10 cellular contexts compared by ENCODE assay signal in the genomic region with DNA sequence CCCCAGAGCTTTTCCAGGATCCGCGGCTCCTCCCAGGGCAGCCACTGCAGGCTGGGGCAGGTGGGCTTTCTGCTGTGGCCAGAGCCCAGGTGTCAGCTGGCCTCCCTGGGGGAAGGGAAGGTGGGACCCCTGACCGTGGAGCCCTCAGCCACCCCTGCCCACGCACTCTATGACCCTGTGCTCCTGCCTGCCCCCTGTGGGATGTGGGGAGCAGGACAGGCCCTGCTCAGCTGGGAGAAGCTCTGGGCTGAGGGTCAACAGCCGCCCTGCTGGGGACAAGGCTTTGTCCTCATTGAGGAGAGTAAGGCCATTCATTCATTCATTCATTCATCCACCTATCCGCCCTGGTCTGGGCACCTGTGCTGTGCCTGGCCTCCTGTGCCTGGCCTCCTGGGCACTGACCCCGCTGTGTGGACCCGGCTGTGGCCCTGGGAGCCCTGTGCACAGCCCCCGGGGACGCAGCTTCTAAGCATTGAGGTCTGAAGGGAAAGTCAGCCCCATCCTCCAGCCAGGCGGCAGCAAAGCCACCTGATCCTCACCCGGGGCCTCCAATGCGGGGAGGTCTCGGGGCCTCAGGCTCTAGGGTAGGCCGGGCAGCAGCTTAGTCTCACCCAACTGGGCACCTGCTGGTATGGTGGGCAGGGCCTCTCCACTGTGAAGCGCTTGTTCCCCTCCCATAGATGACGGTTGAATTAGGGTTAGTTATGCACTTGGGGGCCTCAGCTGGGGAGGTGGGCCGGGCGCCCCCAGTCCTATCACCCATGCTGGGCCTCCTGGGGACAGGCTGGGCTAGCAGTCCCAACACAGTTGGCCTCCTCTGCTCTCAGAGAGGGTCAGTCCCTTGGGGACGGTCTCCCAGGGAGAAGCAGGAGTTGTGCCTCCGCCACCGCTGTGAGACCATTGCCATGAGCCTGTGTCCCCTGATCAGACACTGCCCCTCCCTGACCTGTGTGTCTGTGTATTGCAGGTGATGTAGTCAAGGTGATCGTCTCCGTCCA. TPM values are rescaled to one million over a fixed set of nuclear protein-coding genes. Genes with fewer than 3 reads are reported as not detected.
DNase-seq lines count a peak whose midpoint lies in the region; ATAC-seq and TF ChIP-seq lines count a peak whose summit lies in the region.
"Had no signal": no experiment of that assay in that cellular context is flagged by ENCODE, and none has a peak within 500 bp of the region (broad histone marks: within the 10 kb centered on the region; RNA-seq: fewer than 3 reads in every experiment).

No MANE protein-coding gene starts in this region.

- no peaks in the 10 kb centered on the region for H3K27me3 Mint-ChIP-seq in activated T-cell treated with anti-CD3 and anti-CD28 coated beads, Interleukin-2, amount 50 U/mL, for 72 hours (ENCODE audit: low read depth)

- no peaks in the 10 kb centered on the region for H3K9me3 ChIP-seq in BLaER1 treated with 17β-estradiol and CSF1 and Interleukin-3, amounts not matched to agents 10 nM and 100 nM (replicated peaks in 1 of 11)
- H3K9me3 ChIP-seq in lower lobe of right lung (no peaks in the 10 kb centered on the region), stomach (no peaks in the 10 kb centered on the region)
- H3K9me3 ChIP-seq: SJSA1 had no signal

- H3K27ac ChIP-seq in BLaER1 treated with 17β-estradiol and CSF1 and Interleukin-3, amounts not matched to agents 10 nM and 100 nM, result peak overlapping the region in 4 of 11 experiments; percentile 2 to 36 (median 16); a peak in 3 of 22 replicates
- H3K27ac ChIP-seq in lower lobe of right lung (no peak overlapping the region), stomach (no peak overlapping the region)
- H3K27ac ChIP-seq: SJSA1 had no signal

- TF ChIP-seq CTCF in lower lobe of right lung (IDR thresholded peaks at IDR 0.05) (peak; percentile 47), stomach (IDR thresholded peaks at IDR 0.05) (peak in 1 of 7 experiments; percentile 24)

- peaks cover 0 to 73% (median 0%) of the 10 kb centered on the region in 11 experiments; a peak in 6 of 22 replicates for H3K36me3 ChIP-seq in BLaER1 treated with 17β-estradiol and CSF1 and Interleukin-3, amounts not matched to agents 10 nM and 100 nM
- H3K36me3 ChIP-seq in lower lobe of right lung (peaks cover 67% of the 10 kb centered on the region), stomach (peaks cover 33 to 65% (median 60%) of the 10 kb centered on the region in 4 donors)
- H3K36me3 ChIP-seq: SJSA1 had no signal

- peaks cover 25% of the 10 kb centered on the region for H3K4me1 Mint-ChIP-seq in activated T-cell treated with anti-CD3 and anti-CD28 coated beads, Interleukin-2, amount 50 U/mL, for 72 hours (ENCODE audit: low read depth)

- peak overlapping the region in 3 of 10 experiments; percentile 7 to 92 (median 78); a peak in 5 of 20 replicates for H3K4me3 ChIP-seq in BLaER1 treated with 17β-estradiol and CSF1 and Interleukin-3, amounts not matched to agents 10 nM and 100 nM
- H3K4me3 ChIP-seq in lower lobe of right lung (no peak overlapping the region), stomach (no peak overlapping the region)
- H3K4me3 ChIP-seq: SJSA1 had no signal

- TF ChIP-seq POLR2A in GM18505 (IDR thresholded peaks at IDR 0.05; ENCODE audit: borderline replicate concordance, extremely low read depth, insufficient read depth, insufficient read length) (peak; percentile 20), stomach (IDR thresholded peaks at IDR 0.05) (no peak)

- H3K27me3 ChIP-seq in BLaER1 treated with 17β-estradiol and CSF1 and Interleukin-3, amounts not matched to agents 10 nM and 100 nM, result no peaks in the 10 kb centered on the region
- H3K27me3 ChIP-seq in lower lobe of right lung (ENCODE audit: low read depth) (no peaks in the 10 kb centered on the region), stomach (peaks cover 0 to 18% (median 0%) of the 10 kb centered on the region in 3 donors)
- H3K27me3 ChIP-seq: SJSA1 had no signal

- H3K27ac Mint-ChIP-seq in activated T-cell treated with anti-CD3 and anti-CD28 coated beads, Interleukin-2, amount 50 U/mL, for 72 hours, result no peak overlapping the region

- peaks cover 75 to 98% (median 85%) of the 10 kb centered on the region in 10 experiments for H3K4me1 ChIP-seq in BLaER1 treated with 17β-estradiol and CSF1 and Interleukin-3, amounts not matched to agents 10 nM and 100 nM
- H3K4me1 ChIP-seq in lower lobe of right lung (peaks cover 24% of the 10 kb centered on the region), stomach (peaks cover 23 to 40% (median 37%) of the 10 kb centered on the region in 4 donors)

- no peaks in the 10 kb centered on the region for H3K9me3 Mint-ChIP-seq in activated T-cell treated with anti-CD3 and anti-CD28 coated beads, Interleukin-2, amount 50 U/mL, for 72 hours
- H3K9me3 Mint-ChIP-seq: activated T-helper 2 cell treated with anti-CD3 and anti-CD28 coated beads, Interferon-gamma antibody, Interleukin-2, Interleukin-4, amounts not matched to agents 10 μg/mL and 5 μg/mL and 100 μg/mL, durations not matched to agents 14 hours and 24 hours and 36 hours had no signal

- H3K4me3 Mint-ChIP-seq in activated T-cell treated with anti-CD3 and anti-CD28 coated beads, Interleukin-2, amount 50 U/mL, for 72 hours, result no peak overlapping the region

- WGBS in stomach, 5 donors, result 86 to 92% (median 91%) methylated on average over 19 to 24 of the region's 24 CpGs

- peak in 1 of 2 donors; percentile 43 for DNase-seq in activated T-cell treated with anti-CD3 and anti-CD28 coated beads, Interleukin-2, amount 50 U/mL, for 72 hours
- DNase-seq in lower lobe of right lung (no peak), stomach (no peak), MV-4-11 (lab: John Stamatoyannopoulos, UW) (no peak), foreskin melanocyte (no peak)

- TF ChIP-seq EP300 in stomach (IDR thresholded peaks at IDR 0.05), result no peak

- H3K36me3 Mint-ChIP-seq in activated T-cell treated with anti-CD3 and anti-CD28 coated beads, Interleukin-2, amount 50 U/mL, for 72 hours (ENCODE audit: insufficient read depth in 2 of 2), result peaks cover 3 to 7% of the 10 kb centered on the region in 2 donors

- H4K20me1 ChIP-seq in BLaER1 treated with 17β-estradiol and CSF1 and Interleukin-3, amounts not matched to agents 10 nM and 100 nM, result peaks cover 6 to 76% (median 20%) of the 10 kb centered on the region in 11 experiments; a peak in 14 of 22 replicates

- peak overlapping the region in 6 of 11 experiments; percentile 9 to 95 (median 28); a peak in 8 of 22 replicates for H3K9ac ChIP-seq in BLaER1 treated with 17β-estradiol and CSF1 and Interleukin-3, amounts not matched to agents 10 nM and 100 nM

- H3K4me2 ChIP-seq in BLaER1 treated with 17β-estradiol and CSF1 and Interleukin-3, amounts not matched to agents 10 nM and 100 nM, result peak overlapping the region; percentile 57 to 100 (median 91)

- ATAC-seq in GM18505 (IDR thresholded peaks at IDR 0.05; ENCODE audit: unreplicated experiment) (no peak), lower lobe of right lung (peak in 1 of 2 donors; percentile 18), HG02623 (IDR thresholded peaks at IDR 0.05; ENCODE audit: unreplicated experiment) (no peak)
- peak; percentile 42 to 62 for ATAC-seq in activated T-cell treated with anti-CD3 and anti-CD28 coated beads, Interleukin-2, amount 50 U/mL, for 72 hours (replicated peaks in 1 of 2)

- intact Hi-C loops in lower lobe of right lung (cut with DNase I) (no loop called here), stomach (cut with DNase I; ENCODE audit: low total_unique reads) (no loop called here)

RNA-seq across cellular contexts. Expression of gene TNFRSF14, which starts 6.0 kb away (rescaled TPM):
- 100 to 1,000 TPM; 141 to 175 TPM for total RNA-seq in activated T-cell treated with anti-CD3 and anti-CD28 coated beads, Interleukin-2, amount 50 U/mL, for 72 hours
- total RNA-seq in lower lobe of right lung, result 152 TPM
- 100 to 1,000 TPM in 3 of 5 donors, 10 to 100 TPM in 2; 33.2 to 413 (median 301) TPM for total RNA-seq in stomach
- 100 to 1,000 TPM in 1 of 3 donors, 10 to 100 TPM in 2; 58.0 to 128 (median 64.8) TPM for polyA plus RNA-seq in stomach

RNA-seq across cellular contexts. Expression of gene PRXL2B, which starts 24.4 kb away (rescaled TPM):
- 10 to 100 TPM; 34.8 to 39.2 TPM for total RNA-seq in activated T-cell treated with anti-CD3 and anti-CD28 coated beads, Interleukin-2, amount 50 U/mL, for 72 hours
- total RNA-seq in lower lobe of right lung (26.3 TPM), stomach (100 to 1,000 TPM in 1 of 5 donors, 10 to 100 TPM in 3, 1 to 10 TPM in 1; 8.5 to 668 (median 21.0) TPM)
- 10 to 100 TPM; 18.9 to 23.8 (median 20.9) TPM for polyA plus RNA-seq in stomach

RNA-seq across cellular contexts. Expression of gene HES5, which starts 32.1 kb away (rescaled TPM):
- under 1 TPM in 1 of 2 donors, not detected in 1; 0.49 TPM for total RNA-seq in activated T-cell treated with anti-CD3 and anti-CD28 coated beads, Interleukin-2, amount 50 U/mL, for 72 hours
- total RNA-seq in lower lobe of right lung (1.5 TPM), stomach (1 to 10 TPM in 1 of 5 donors, not detected in 4; 9.6 TPM)
- polyA plus RNA-seq in stomach, result under 1 TPM in 1 of 3 donors, not detected in 2; 0.25 TPM
- total RNA-seq: activated T-helper 2 cell treated with anti-CD3 and anti-CD28 coated beads, Interferon-gamma antibody, Interleukin-2, Interleukin-4, amounts not matched to agents 10 μg/mL and 5 μg/mL and 100 μg/mL, durations not matched to agents 14 hours and 24 hours and 36 hours; SJSA1 had no signal

RNA-seq across cellular contexts. Expression of gene PANK4, which starts 35.8 kb away (rescaled TPM):
- 10 to 100 TPM; 44.6 to 49.7 TPM for total RNA-seq in activated T-cell treated with anti-CD3 and anti-CD28 coated beads, Interleukin-2, amount 50 U/mL, for 72 hours
- 39.2 TPM for total RNA-seq in lower lobe of right lung
- total RNA-seq in stomach, result 10 to 100 TPM in 4 of 5 donors, 1 to 10 TPM in 1; 6.4 to 86.0 (median 27.9) TPM
- polyA plus RNA-seq in stomach, result 10 to 100 TPM in 2 of 3 donors, 1 to 10 TPM in 1; 7.6 to 17.2 (median 15.6) TPM

Comparison
In these comparisons a context has a peak if more than half of its experiments do, and no peak if none do; other contexts are left out.
1. ATAC-seq: peak in activated T-cell treated with anti-CD3 and anti-CD28 coated beads, Interleukin-2, amount 50 U/mL, for 72 hours (2 of 2); none in GM18505 (single experiment) and HG02623 (single experiment).